ENCODE assay signal across 26 cellular contexts in the genomic region with DNA sequence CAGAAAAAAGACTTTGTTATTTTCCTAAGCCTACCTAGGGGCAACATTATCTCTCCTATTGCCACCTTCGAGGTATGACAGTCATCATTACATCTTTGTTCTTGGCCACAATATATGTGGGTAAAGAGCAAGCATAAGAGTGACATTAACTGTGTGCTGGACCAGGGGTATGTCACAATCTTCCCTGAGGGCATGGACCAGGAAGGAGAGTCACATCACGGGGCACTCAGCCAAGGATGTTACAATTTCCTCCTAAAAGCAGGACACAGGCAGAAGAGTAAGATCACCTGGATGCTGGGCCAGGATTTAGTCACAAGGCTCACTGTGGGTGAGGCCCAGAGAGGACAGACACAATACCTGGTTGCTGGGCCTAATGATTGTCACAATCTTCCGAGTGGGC. TPM values are rescaled to one million over a fixed set of nuclear protein-coding genes. Genes with fewer than 3 reads are reported as not detected.
"Had no signal": no experiment of that assay in that cellular context is flagged by ENCODE, and none has a peak within 500 bp of the region (broad histone marks: within the 10 kb centered on the region; RNA-seq: fewer than 3 reads in every experiment).

No MANE protein-coding gene starts in this region.

- H3K4me1 ChIP-seq: stomach, suprapubic skin, testis, thyroid gland, tibial artery, tibial nerve, transverse colon, upper lobe of left lung, upper lobe of right lung, uterus, vagina had no signal

- H3K4me3 ChIP-seq: stomach, suprapubic skin, testis, thoracic aorta, thyroid gland, tibial artery, tibial nerve, transverse colon, upper lobe of left lung, upper lobe of right lung, uterus, vagina had no signal

- FAIRE-seq: urothelium cell line had no signal

- H3K9me3 ChIP-seq: testis, thoracic aorta, thyroid gland, tibial artery, tibial nerve, transverse colon, upper lobe of right lung, uterus, vagina had no signal

- H3K36me3 ChIP-seq: stomach, suprapubic skin, thoracic aorta, thyroid gland, tibial artery, tibial nerve, transverse colon, upper lobe of left lung, upper lobe of right lung, uterus, vagina had no signal

- ATAC-seq: stimulated activated effector memory CD8-positive, alpha-beta T cell treated with anti-CD3 and anti-CD28 coated beads, Interleukin-12 subunit alpha, Interleukin-12 subunit beta, amount 100 ng/mL, for 72 hours; stimulated activated memory B cell treated with anti-CD40 and anti-IgM and Interleukin-4, amounts not matched to agents 10 μg/mL and 1 μg/mL and 100 μg/mL, for 72 hours; stimulated activated naive B cell treated with anti-CD40 and anti-IgM and Interleukin-4, amounts not matched to agents 10 μg/mL and 1 μg/mL and 100 μg/mL, for 72 hours; stimulated activated naive CD8-positive, alpha-beta T cell treated with anti-CD3 and anti-CD28 coated beads, Interleukin-15, amount 100 ng/mL, for 72 hours; stimulated activated naive CD8-positive, alpha-beta T cell treated with anti-CD3 and anti-CD28 coated beads, Interleukin-15, Interleukin-2, amounts not matched to agents 100 U/mL and 50 U/mL, for 24 hours; upper lobe of right lung had no signal

- DNase-seq: stimulated activated CD4-positive, alpha-beta T cell treated with anti-CD3 and anti-CD28 coated beads, Interleukin-2, amount 100 ng/mL, for 48 hours; stimulated activated CD4-positive, alpha-beta T cell treated with anti-CD3 and anti-CD28 coated beads, Interleukin-4, amount 100 ng/mL, for 1 hour; stimulated activated CD4-positive, alpha-beta T cell treated with anti-CD3 and anti-CD28 coated beads, Interleukin-4, amount 100 ng/mL, for 24 hours; stimulated activated CD4-positive, alpha-beta T cell treated with anti-CD3 and anti-CD28 coated beads, Interleukin-4, amount 100 ng/mL, for 4 hours; stimulated activated CD8-positive, alpha-beta memory T cell treated with anti-CD3 and anti-CD28 coated beads, Interleukin-4, amount 100 ng/mL, for 48 hours; stimulated activated naive B cell treated with anti-CD40 and anti-IgM and Interleukin-4, amounts not matched to agents 10 μg/mL and 1 μg/mL and 100 μg/mL, for 72 hours; stimulated activated naive CD4-positive, alpha-beta T cell; stimulated activated naive CD4-positive, alpha-beta T cell treated with Interleukin-2 at 50 U/mL for 16 hours; stimulated activated naive CD8-positive, alpha-beta T cell treated with anti-CD3 and anti-CD28 coated beads, Interleukin-15, amount 100 ng/mL, for 72 hours; stimulated activated naive CD8-positive, alpha-beta T cell treated with anti-CD3 and anti-CD28 coated beads, Interleukin-15, Interleukin-2, amounts not matched to agents 100 U/mL and 50 U/mL, for 24 hours; stomach; substantia nigra; testis; thyroid gland; tibial artery; transverse colon; upper lobe of left lung; upper lobe of right lung; uterus had no signal

- H3K27ac ChIP-seq: stomach, suprapubic skin, testis, thoracic aorta, thyroid gland, tibial artery, tibial nerve, transverse colon, upper lobe of left lung, upper lobe of right lung, uterus, vagina had no signal

- H3K27me3 ChIP-seq: stomach, suprapubic skin, testis, thyroid gland, tibial artery, tibial nerve, transverse colon, upper lobe of left lung, upper lobe of right lung, uterus, vagina had no signal

RNA-seq across cellular contexts. Expression of gene ZNF728, which starts 53.0 kb away (rescaled TPM):
- polyA plus RNA-seq: stomach had no signal
